In the genomic region with DNA sequence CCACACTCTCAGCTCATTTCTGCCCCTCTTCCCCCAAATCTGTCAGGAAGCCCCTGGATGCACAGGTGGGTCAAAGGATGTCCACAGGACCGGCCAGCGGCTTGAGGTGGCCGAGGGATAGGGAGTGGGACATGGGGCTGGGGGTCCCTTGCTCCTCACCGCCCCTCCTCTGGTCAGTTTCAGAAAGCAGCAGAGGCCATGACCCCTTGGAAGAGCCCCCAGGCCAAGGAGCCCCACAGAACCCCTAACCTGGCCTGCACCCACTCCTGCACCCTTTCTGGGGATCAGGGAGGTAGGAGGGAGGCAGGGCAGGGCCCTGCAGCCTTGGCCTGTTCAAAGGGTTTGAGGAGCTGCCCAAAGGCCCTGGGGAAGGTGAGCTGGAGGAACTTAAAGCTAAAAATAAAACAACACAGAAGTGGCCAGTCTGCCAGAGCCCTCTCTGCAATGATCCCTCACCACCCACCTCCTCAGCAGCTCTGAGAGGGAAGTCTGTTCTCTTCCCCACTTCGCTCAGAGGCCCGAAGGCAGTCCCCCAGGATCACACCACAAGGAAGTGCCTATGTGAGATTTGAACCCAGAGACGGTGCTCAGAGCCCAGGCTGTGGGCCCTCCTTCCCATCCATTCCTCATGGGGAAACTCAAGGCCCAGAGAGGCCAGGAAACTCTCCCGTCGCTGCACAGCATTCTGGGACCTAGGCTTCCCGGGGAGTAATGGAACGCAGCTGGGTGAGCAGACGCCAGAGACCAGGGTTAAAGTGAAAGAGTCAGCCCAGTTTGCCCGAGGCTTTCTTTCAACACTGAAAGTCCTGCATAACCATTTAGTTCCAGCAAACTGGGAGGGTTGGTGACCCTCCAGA, we compare ENCODE assay signal across 9 cellular contexts. TPM values are rescaled to one million over a fixed set of nuclear protein-coding genes. Genes with fewer than 3 reads are reported as not detected.
DNase-seq lines count a peak whose midpoint lies in the region; ATAC-seq, FAIRE-seq and TF ChIP-seq lines count a peak whose summit lies in the region.
"Had no signal": no experiment of that assay in that cellular context is flagged by ENCODE, and none has a peak within 500 bp of the region (broad histone marks: within the 10 kb centered on the region; RNA-seq: fewer than 3 reads in every experiment).

No MANE protein-coding gene starts in this region.

- H2BK5ac ChIP-seq in mesenchymal stem cell (ENCODE audit: low read depth, low read length, poor library complexity, severe bottlenecking): no peak overlapping the region

- peak overlapping the region; percentile 50 for H2BK15ac ChIP-seq in mesenchymal stem cell (ENCODE audit: low read depth, poor library complexity, severe bottlenecking)

- no peaks in the 10 kb centered on the region for H3K27me3 Mint-ChIP-seq in activated CD8-positive, alpha-beta memory T cell treated with anti-CD3 and anti-CD28 coated beads, Interleukin-2, amount 10 ng/mL, durations not matched to agents 7 days and 5 days

- peak overlapping the region; percentile 80 for H2AK5ac ChIP-seq in mesenchymal stem cell (ENCODE audit: low read length, severe bottlenecking)

- H3K4me2 ChIP-seq in mesenchymal stem cell (ENCODE audit: low read length, poor library complexity, severe bottlenecking): peak overlapping the region; percentile 72

- TF ChIP-seq EP300 in transverse colon (IDR thresholded peaks at IDR 0.05; ENCODE audit: low read depth): no peak

- H3K79me1 ChIP-seq in mesenchymal stem cell (replicated peaks; ENCODE audit: low read length, poor library complexity, severe bottlenecking): peaks cover 12% of the 10 kb centered on the region

- WGBS in mesenchymal stem cell: 52% methylated on average over 9 of the region's 13 CpGs
- 61% methylated on average over 13 of the region's 13 CpGs; no CpG with 5 or more reads in 1 of the 2 donors for WGBS in transverse colon (ENCODE audit: low coverage in 1 of 2), 2 donors

- no peak for FAIRE-seq in bronchial epithelial cell (lab: Jason Lieb, UNC)

- H4K91ac ChIP-seq in mesenchymal stem cell (ENCODE audit: low read length): peak overlapping the region; percentile 99

- intact Hi-C loops in transverse colon (cut with DNase I; ENCODE audit: low total_unique reads): no loop called here

- peak overlapping the region; percentile 77 for H3K4me3 Mint-ChIP-seq in activated CD8-positive, alpha-beta memory T cell treated with anti-CD3 and anti-CD28 coated beads, Interleukin-2, amount 10 ng/mL, durations not matched to agents 7 days and 5 days

- H3K14ac ChIP-seq in mesenchymal stem cell (ENCODE audit: low read length in 2 of 2): peak overlapping the region in 1 of 2 experiments; percentile 91

- H3K23ac ChIP-seq in mesenchymal stem cell (ENCODE audit: low read length in 2 of 2): peak overlapping the region in 1 of 2 experiments; percentile 34

- H3K4me1 Mint-ChIP-seq in activated CD8-positive, alpha-beta memory T cell treated with anti-CD3 and anti-CD28 coated beads, Interleukin-2, amount 10 ng/mL, durations not matched to agents 7 days and 5 days: peaks cover 26% of the 10 kb centered on the region

- H3K27ac ChIP-seq in mesenchymal stem cell (ENCODE audit: low read length, poor library complexity, severe bottlenecking): peak overlapping the region; percentile 55
- H3K27ac ChIP-seq in transverse colon: peak overlapping the region; percentile 78 to 84 (median 82)
- H3K27ac ChIP-seq: C4-2B had no signal

- no peak overlapping the region for H2AFZ ChIP-seq in mesenchymal stem cell (ENCODE audit: low read depth, low read length)

- H3K27ac Mint-ChIP-seq in activated CD8-positive, alpha-beta memory T cell treated with anti-CD3 and anti-CD28 coated beads, Interleukin-2, amount 10 ng/mL, durations not matched to agents 7 days and 5 days: peak overlapping the region; percentile 77

- TF ChIP-seq CTCF in bronchial epithelial cell (IDR thresholded peaks at IDR 0.05; ENCODE audit: insufficient read depth, low read length, severe bottlenecking) (no peak), transverse colon (IDR thresholded peaks at IDR 0.05) (no peak)

- no peak for TF ChIP-seq POLR2A in transverse colon (IDR thresholded peaks at IDR 0.05)

- H3K36me3 ChIP-seq in bronchial epithelial cell (ENCODE audit: control insufficient read depth, insufficient read depth, low read length) (no peaks in the 10 kb centered on the region), mesenchymal stem cell (ENCODE audit: control insufficient read depth in 1 of 2, insufficient read depth in 2 of 2, low read depth in 1 of 2, low read length in 2 of 2) (peaks cover 17 to 41% of the 10 kb centered on the region in 2 experiments), transverse colon (no peaks in the 10 kb centered on the region)

- CTCF ChIA-PET in activated CD8-positive, alpha-beta memory T cell treated with anti-CD3 and anti-CD28 coated beads, Interleukin-2, amount 10 ng/mL, durations not matched to agents 7 days and 5 days (lab: Charles Lee): interaction anchor here (0.8 to 5.4 kb wide), 8 partner anchors 9 to 90 kb away, joined by 3 to 42 read pairs (median 5); no protein-coding TSS in a partner anchor

- H3K18ac ChIP-seq in mesenchymal stem cell (ENCODE audit: low read depth in 1 of 2, low read length in 2 of 2): peak overlapping the region; percentile 97 to 99

- no peak for DNase-seq in activated CD8-positive, alpha-beta memory T cell treated with anti-CD3 and anti-CD28 coated beads, Interleukin-2, amount 10 ng/mL, durations not matched to agents 7 days and 5 days
- DNase-seq in activated CD8-positive, alpha-beta memory T cell treated with anti-CD3 and anti-CD28 coated beads, Interleukin-2, amount 50 U/mL, for 48 hours: no peak
- no peak for DNase-seq in bronchial epithelial cell (ENCODE audit: low read depth)
- peak; percentile 68 for DNase-seq in mesenchymal stem cell
- no peak for DNase-seq in transverse colon
- DNase-seq in SIG-M5 (lab: John Stamatoyannopoulos, UW): no peak
- no peak for DNase-seq in NCI-H1048 (lab: John Stamatoyannopoulos, UW)

- H3K4me3 ChIP-seq in bronchial epithelial cell (ENCODE audit: low read depth, low read length): peak overlapping the region; percentile 26
- H3K4me3 ChIP-seq in mesenchymal stem cell (ENCODE audit: insufficient read depth in 1 of 2, low read depth in 1 of 2, low read length in 2 of 2): peak overlapping the region; percentile 64 to 87
- peak overlapping the region in 3 of 4 donors; percentile 29 to 54 (median 47) for H3K4me3 ChIP-seq in transverse colon

- H3K9ac ChIP-seq in mesenchymal stem cell (ENCODE audit: low read length): peak overlapping the region; percentile 90

- H2BK12ac ChIP-seq in mesenchymal stem cell (ENCODE audit: low read length in 2 of 2): peak overlapping the region; percentile 53 to 91

- in situ Hi-C loops in transverse colon (cut with MboI; ENCODE audit: low pct_ligation_motif_present in 1 of 4, low pct_unique_long_range_greater_than_20kb in 1 of 4, low sequenced_read_pairs in 3 of 4): no loop called here

- H3K9me3 Mint-ChIP-seq in activated CD8-positive, alpha-beta memory T cell treated with anti-CD3 and anti-CD28 coated beads, Interleukin-2, amount 10 ng/mL, durations not matched to agents 7 days and 5 days (ENCODE audit: low read depth): peaks cover 13% of the 10 kb centered on the region

- H2BK120ac ChIP-seq in mesenchymal stem cell (ENCODE audit: low read depth, low read length): peak overlapping the region; percentile 96

- H3K9me3 ChIP-seq in mesenchymal stem cell (ENCODE audit: control insufficient read depth, low read length): peaks cover 12% of the 10 kb centered on the region
- H3K9me3 ChIP-seq in transverse colon: no peaks in the 10 kb centered on the region

- peak overlapping the region; percentile 97 to 99 for H3K4ac ChIP-seq in mesenchymal stem cell (ENCODE audit: low read depth in 1 of 2, low read length in 2 of 2)

- ATAC-seq in activated CD8-positive, alpha-beta memory T cell treated with anti-CD3 and anti-CD28 coated beads, Interleukin-2, amount 10 ng/mL, durations not matched to agents 7 days and 5 days: peak; percentile 45
- no peak for ATAC-seq in GM18867 (IDR thresholded peaks at IDR 0.05; ENCODE audit: unreplicated experiment)

- H4K8ac ChIP-seq in mesenchymal stem cell (ENCODE audit: low read length): peak overlapping the region; percentile 93

- H3K4me1 ChIP-seq in mesenchymal stem cell (ENCODE audit: control insufficient read depth, insufficient read depth, low read depth, low read length) (peaks cover 37% of the 10 kb centered on the region), transverse colon (peaks cover 0 to 25% (median 8%) of the 10 kb centered on the region in 4 donors)

- no peaks in the 10 kb centered on the region for H3K27me3 ChIP-seq in bronchial epithelial cell (ENCODE audit: control insufficient read depth, insufficient read depth, low read length)
- H3K27me3 ChIP-seq in mesenchymal stem cell (ENCODE audit: control insufficient read depth in 1 of 2, insufficient read depth in 1 of 2, low read length in 2 of 2): no peaks in the 10 kb centered on the region
- no peaks in the 10 kb centered on the region for H3K27me3 ChIP-seq in transverse colon

- H3K36me3 Mint-ChIP-seq in activated CD8-positive, alpha-beta memory T cell treated with anti-CD3 and anti-CD28 coated beads, Interleukin-2, amount 10 ng/mL, durations not matched to agents 7 days and 5 days: peaks cover 25% of the 10 kb centered on the region

RNA-seq across cellular contexts. Expression of gene ENG, which starts 0.9 kb away (rescaled TPM):
- 10 to 100 TPM; 18.4 to 21.3 TPM for total RNA-seq in activated CD8-positive, alpha-beta memory T cell treated with anti-CD3 and anti-CD28 coated beads, Interleukin-2, amount 10 ng/mL, durations not matched to agents 7 days and 5 days
- total RNA-seq in bronchial epithelial cell: 0.13 and 2.4 TPM in 2 replicates
- 287 TPM for polyA plus RNA-seq in mesenchymal stem cell (2013, experiment 1 of 2)
- 284 TPM for polyA plus RNA-seq in mesenchymal stem cell (2013, experiment 2 of 2)
- 10 to 100 TPM; 10.6 to 23.9 (median 17.0) TPM for total RNA-seq in transverse colon

RNA-seq across cellular contexts. Expression of gene AK1, which starts 23.9 kb away (rescaled TPM):
- total RNA-seq in activated CD8-positive, alpha-beta memory T cell treated with anti-CD3 and anti-CD28 coated beads, Interleukin-2, amount 10 ng/mL, durations not matched to agents 7 days and 5 days: 10 to 100 TPM; 33.6 to 34.3 TPM
- total RNA-seq in bronchial epithelial cell (19.0 and 54.0 TPM in 2 replicates), transverse colon (100 to 1,000 TPM in 1 of 4 donors, 10 to 100 TPM in 3; 24.7 to 110 (median 62.4) TPM)
- polyA plus RNA-seq in mesenchymal stem cell (2013, experiment 1 of 2): 127 TPM
- polyA plus RNA-seq in mesenchymal stem cell (2013, experiment 2 of 2): 132 TPM

RNA-seq across cellular contexts. Expression of gene ST6GALNAC6, which starts 45.9 kb away (rescaled TPM):
- 10 to 100 TPM; 75.7 to 93.5 TPM for total RNA-seq in activated CD8-positive, alpha-beta memory T cell treated with anti-CD3 and anti-CD28 coated beads, Interleukin-2, amount 10 ng/mL, durations not matched to agents 7 days and 5 days
- total RNA-seq in bronchial epithelial cell (18.2 and 18.4 TPM in 2 replicates), transverse colon (10 to 100 TPM; 41.0 to 80.4 (median 75.7) TPM)
- polyA plus RNA-seq in mesenchymal stem cell (2013, experiment 1 of 2): 45.2 TPM
- polyA plus RNA-seq in mesenchymal stem cell (2013, experiment 2 of 2): 45.9 TPM

RNA-seq across cellular contexts. Expression of gene FPGS, which starts 50.9 kb away (rescaled TPM):
- 100 to 1,000 TPM; 109 to 117 TPM for total RNA-seq in activated CD8-positive, alpha-beta memory T cell treated with anti-CD3 and anti-CD28 coated beads, Interleukin-2, amount 10 ng/mL, durations not matched to agents 7 days and 5 days
- total RNA-seq in bronchial epithelial cell: 46.9 and 70.0 TPM in 2 replicates
- polyA plus RNA-seq in mesenchymal stem cell (2013, experiment 1 of 2): 31.6 TPM
- polyA plus RNA-seq in mesenchymal stem cell (2013, experiment 2 of 2): 30.7 TPM
- total RNA-seq in transverse colon: 100 to 1,000 TPM in 1 of 4 donors, 10 to 100 TPM in 3; 31.4 to 144 (median 74.8) TPM
